ENCODE assay signal across 15 cellular contexts in the genomic region with DNA sequence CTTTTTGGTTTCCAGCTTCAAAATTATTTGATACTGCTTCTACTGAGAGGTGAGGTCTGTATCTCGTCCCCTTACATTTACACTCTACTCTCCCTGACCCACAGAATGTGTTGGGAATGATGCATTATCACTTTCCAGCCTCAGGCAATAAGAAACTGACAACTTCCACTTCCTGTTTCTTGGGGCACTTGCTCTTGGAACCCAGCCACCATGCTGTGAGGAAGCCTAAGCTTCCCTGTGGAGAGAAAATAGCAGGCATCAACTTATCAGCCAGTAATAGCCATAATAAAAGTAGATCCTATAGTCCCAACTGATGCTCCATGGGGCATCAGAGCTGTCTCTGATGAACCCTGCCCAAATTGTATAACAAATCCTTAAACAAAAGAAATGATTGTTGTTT. TPM values are rescaled to one million over a fixed set of nuclear protein-coding genes. Genes with fewer than 3 reads are reported as not detected.
DNase-seq lines count a peak whose midpoint lies in the region; ATAC-seq, FAIRE-seq and TF ChIP-seq lines count a peak whose summit lies in the region.
"Had no signal": no experiment of that assay in that cellular context is flagged by ENCODE, and none has a peak within 500 bp of the region (broad histone marks: within the 10 kb centered on the region; RNA-seq: fewer than 3 reads in every experiment).

No MANE protein-coding gene starts in this region.

- peaks cover 49% of the 10 kb centered on the region for H3K36me3 Mint-ChIP-seq in T-helper 2 cell treated with Interferon-gamma antibody and Interleukin-4, amounts not matched to agents 5 μg/mL and 100 μg/mL, for 36 hours (ENCODE audit: low read depth)

- H3K27me3 Mint-ChIP-seq in T-helper 2 cell treated with Interferon-gamma antibody and Interleukin-4, amounts not matched to agents 5 μg/mL and 100 μg/mL, for 36 hours (ENCODE audit: low read depth): no peaks in the 10 kb centered on the region

- no peak for DNase-seq in GM12892 (ENCODE audit: insufficient read length)
- DNase-seq in RPMI7951 (ENCODE audit: low read depth): peak; percentile 80
- no peak for DNase-seq in GM13976 (ENCODE audit: low spot score)
- DNase-seq in T-helper 2 cell treated with Interferon-gamma antibody and Interleukin-4, amounts not matched to agents 5 μg/mL and 100 μg/mL, for 36 hours (ENCODE audit: low spot score): no peak
- DNase-seq in effector CD8-positive, alpha-beta T cell (lab: John Stamatoyannopoulos, UW): no peak
- no peak for DNase-seq in activated CD4-positive, alpha-beta T cell treated with anti-CD3 and anti-CD28 coated beads for 48 hours
- DNase-seq: dorsolateral prefrontal cortex, IMR-90, NCI-H2171, sigmoid colon, WERI-Rb-1 had no signal

- H3K4me3 Mint-ChIP-seq in T-helper 2 cell treated with Interferon-gamma antibody and Interleukin-4, amounts not matched to agents 5 μg/mL and 100 μg/mL, for 36 hours: no peak overlapping the region
- H3K4me3 Mint-ChIP-seq: CD14-positive monocyte had no signal

- H3K9me3 Mint-ChIP-seq in T-helper 2 cell treated with Interferon-gamma antibody and Interleukin-4, amounts not matched to agents 5 μg/mL and 100 μg/mL, for 36 hours: peaks cover 39% of the 10 kb centered on the region

- FAIRE-seq in GM12892 (lab: Jason Lieb, UNC): peak; percentile 9

- no peak for TF ChIP-seq POLR2A in GM12892 (IDR thresholded peaks at IDR 0.05; ENCODE audit: low read depth, low read length)

- no peak overlapping the region for H3K9ac ChIP-seq in iPS-18a (ENCODE audit: low read length)

- no peak for TF ChIP-seq CTCF in GM13976 (IDR thresholded peaks at IDR 0.05; ENCODE audit: borderline replicate concordance, control extremely low read depth, extremely low read depth, insufficient read depth, missing control alignments)

- no peak overlapping the region for H3K27ac Mint-ChIP-seq in T-helper 2 cell treated with Interferon-gamma antibody and Interleukin-4, amounts not matched to agents 5 μg/mL and 100 μg/mL, for 36 hours

- peaks cover 14% of the 10 kb centered on the region for H3K4me1 Mint-ChIP-seq in T-helper 2 cell treated with Interferon-gamma antibody and Interleukin-4, amounts not matched to agents 5 μg/mL and 100 μg/mL, for 36 hours (ENCODE audit: low read depth)

- H3K4me1 ChIP-seq in iPS-18a (ENCODE audit: control insufficient read depth, low read depth, low read length): peaks cover 36% of the 10 kb centered on the region

- no peak overlapping the region for H3K27ac ChIP-seq in iPS-18a (ENCODE audit: low read length)
- H3K27ac ChIP-seq: dorsolateral prefrontal cortex, RWPE1, sigmoid colon, WERI-Rb-1 had no signal

- peaks cover 8% of the 10 kb centered on the region for H3K9me3 ChIP-seq in iPS-18a (ENCODE audit: control insufficient read depth, low read depth, low read length)

- ATAC-seq in HG03280 (IDR thresholded peaks at IDR 0.05; ENCODE audit: unreplicated experiment): peak; percentile 23

- no peaks in the 10 kb centered on the region for H3K27me3 ChIP-seq in iPS-18a (ENCODE audit: control insufficient read depth, insufficient read depth, low read length)
- H3K27me3 ChIP-seq: dorsolateral prefrontal cortex, sigmoid colon had no signal

- in situ Hi-C loops in GM13976 (cut with MboI; ENCODE audit: low sequenced_read_pairs, unreplicated experiment): no loop called here

- no peaks in the 10 kb centered on the region for H3K36me3 ChIP-seq in iPS-18a (ENCODE audit: control insufficient read depth, low read depth, low read length)
- H3K36me3 ChIP-seq: sigmoid colon, WERI-Rb-1 had no signal

- peak overlapping the region; percentile 30 for H3K4me3 ChIP-seq in iPS-18a (ENCODE audit: low read length)
- H3K4me3 ChIP-seq: dorsolateral prefrontal cortex, sigmoid colon had no signal

RNA-seq across cellular contexts. Expression of a gene that starts 32.6 kb away (rescaled TPM):
- 2.0 TPM for polyA plus RNA-seq in GM12892 (2012; ENCODE audit: missing spikeins)
- total RNA-seq in RPMI7951 (2014; rRNA removed; shearing (Covaris generic)): 42.1 and 55.3 TPM in 2 replicates
